Comparison of ENCODE assay signal across 14 cellular contexts in genomic region chr4:183165371-183165770, GRCh38.
A peak's percentile ranks its signal among the peaks of the same experiment; 100 is the strongest.
DNase-seq lines count a peak whose midpoint lies in the region; ATAC-seq and TF ChIP-seq lines count a peak whose summit lies in the region.
"Had no signal": no experiment of that assay in that cellular context is flagged by ENCODE, and none has a peak within 500 bp of the region (broad histone marks: within the 10 kb centered on the region; RNA-seq: fewer than 3 reads in every experiment).

No MANE protein-coding gene starts in this region.

- peaks cover 38% of the 10 kb centered on the region for H4K20me1 ChIP-seq in osteoblast (ENCODE audit: insufficient read depth, low read length)

- no peaks in the 10 kb centered on the region for H3K27me3 ChIP-seq in osteoblast (ENCODE audit: insufficient read depth, low read length)

- DNase-seq in AG20443 (ENCODE audit: low spot score): peak; percentile 38
- peak; percentile 13 for DNase-seq in RWPE1 (ENCODE audit: low spot score)
- DNase-seq in fibroblast of peridontal ligament (ENCODE audit: extremely low read depth): peak; percentile 54
- DNase-seq in osteoblast (ENCODE audit: insufficient read length, low spot score, missing footprints): no peak
- no peak for DNase-seq in activated CD4-positive, alpha-beta T cell treated with anti-CD3 and anti-CD28 coated beads, Interleukin-2, amount 50 U/mL, for 1 hour
- DNase-seq: activated naive CD4-positive, alpha-beta T cell treated with Interleukin-2 at 50 U/mL for 16 hours; hypothalamus; NCI-H1105; NCI-H2227 treated with DMSO at 0.1 percent for 48 hours; small intestine had no signal

- ATAC-seq in GM21423 (IDR thresholded peaks at IDR 0.05; ENCODE audit: unreplicated experiment): no peak
- ATAC-seq in GM18909 (IDR thresholded peaks at IDR 0.05; ENCODE audit: poor library complexity, unreplicated experiment): no peak
- ATAC-seq in GM21786 (IDR thresholded peaks at IDR 0.05; ENCODE audit: unreplicated experiment): no peak
- ATAC-seq: GM12878 had no signal

- H3K36me3 ChIP-seq in osteoblast (ENCODE audit: insufficient read depth, low read length): no peaks in the 10 kb centered on the region

- CTCF ChIA-PET in RWPE1 (lab: Yijun Ruan, JAX): interaction anchor here (0.7 kb wide), 1 partner anchor 1000 kb away, joined by 7 read pairs; no protein-coding TSS in a partner anchor

- no peak overlapping the region for H2AFZ ChIP-seq in osteoblast (ENCODE audit: low read length)

- H3K4me2 ChIP-seq in osteoblast (ENCODE audit: insufficient read depth, low read length): peak overlapping the region; percentile 44

- POLR2A ChIA-PET in RWPE1 (lab: Yijun Ruan, JAX; ENCODE audit: low non-redundant PET): no interaction called here

- no peaks in the 10 kb centered on the region for H3K9me3 ChIP-seq in osteoblast (ENCODE audit: low read depth, low read length)

- TF ChIP-seq CTCF in RWPE1 (conservative IDR thresholded peaks at IDR 0.05; ENCODE audit: low read depth) (no peak), osteoblast (IDR thresholded peaks at IDR 0.05; ENCODE audit: extremely low read depth, low read depth, low read length) (no peak)

- peaks cover 15% of the 10 kb centered on the region for H3K4me1 ChIP-seq in osteoblast (ENCODE audit: insufficient read depth, low read length)

- peaks cover 90% of the 10 kb centered on the region for H3K79me2 ChIP-seq in osteoblast (ENCODE audit: insufficient read depth, low read length)

- H3K27ac ChIP-seq in RWPE1 (no peak overlapping the region), osteoblast (ENCODE audit: low read depth, low read length) (no peak overlapping the region)

- no peak overlapping the region for H3K4me3 ChIP-seq in osteoblast (ENCODE audit: insufficient read depth, low read length)
- H3K4me3 ChIP-seq: GM12878 had no signal

Comparison
In these comparisons a context has a peak if more than half of its experiments do, and no peak if none do; other contexts are left out.
1. DNase-seq: peak in AG20443 (single experiment), RWPE1 (single experiment) and fibroblast of peridontal ligament (single experiment); none in osteoblast (single experiment) and activated CD4-positive, alpha-beta T cell treated with anti-CD3 and anti-CD28 coated beads, Interleukin-2, amount 50 U/mL, for 1 hour (single experiment).